Comparison of ENCODE assay signal across 14 cellular contexts in the genomic region with DNA sequence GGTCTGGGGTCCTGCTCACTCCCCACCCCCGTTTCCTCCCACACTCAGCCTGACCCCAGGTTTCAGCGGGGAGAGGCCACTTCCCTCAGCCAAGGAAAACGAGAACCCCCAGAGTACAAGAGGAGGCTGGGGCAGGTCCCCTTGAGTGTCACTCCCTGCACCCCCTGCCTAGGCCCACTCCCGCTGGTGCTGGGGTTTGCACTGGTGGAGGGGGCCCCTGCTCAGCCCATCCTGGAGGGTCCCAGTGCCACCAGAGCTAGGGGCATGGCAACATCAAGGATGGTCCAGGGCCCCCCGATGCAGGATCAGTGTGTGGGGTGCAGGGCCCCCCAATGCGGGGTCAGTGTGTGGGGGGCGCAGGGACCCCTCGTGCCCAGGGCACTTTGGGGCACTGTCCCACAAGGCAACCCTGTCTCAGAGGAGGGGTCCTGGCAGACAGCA.
DNase-seq lines count a peak whose midpoint lies in the region; ATAC-seq, FAIRE-seq and TF ChIP-seq lines count a peak whose summit lies in the region.
"Had no signal": no experiment of that assay in that cellular context is flagged by ENCODE, and none has a peak within 500 bp of the region (broad histone marks: within the 10 kb centered on the region; RNA-seq: fewer than 3 reads in every experiment).

No MANE protein-coding gene starts in this region.

- H4K20me1 ChIP-seq in SK-N-SH (ENCODE audit: insufficient read depth) = peaks cover 35% of the 10 kb centered on the region

- ATAC-seq in activated CD8-positive, alpha-beta T cell treated with anti-CD3 and anti-CD28 coated beads for 36 hours = peak; percentile 11
- ATAC-seq in activated CD8-positive, alpha-beta T cell treated with anti-CD3 and anti-CD28 coated beads, Interleukin-2, amount 10 ng/mL, durations not matched to agents 7 days and 5 days = no peak
- peak in 3 of 4 donors; percentile 6 to 15 (median 10) for ATAC-seq in pancreas

- no peaks in the 10 kb centered on the region for H3K9me3 ChIP-seq in SK-N-SH
- no peaks in the 10 kb centered on the region for H3K9me3 ChIP-seq in pancreas
- H3K9me3 ChIP-seq: SJCRH30, upper lobe of left lung had no signal

- H3K4me2 ChIP-seq in SK-N-SH = no peak overlapping the region
- H3K4me2 ChIP-seq: PC-9 had no signal

- H3K4me1 ChIP-seq in SK-N-SH (ENCODE audit: control insufficient read depth in 1 of 2, insufficient read depth in 2 of 2, low read depth in 1 of 2, low read length in 1 of 2) = peaks cover 0 to 9% of the 10 kb centered on the region in 2 experiments; a peak in 1 of 4 replicates
- H3K4me1 ChIP-seq in pancreas = no peaks in the 10 kb centered on the region
- H3K4me1 ChIP-seq: SJCRH30 had no signal

- H3K27ac ChIP-seq in SK-N-SH (ENCODE audit: low read depth in 2 of 2, low read length in 1 of 2) (no peak overlapping the region; a peak in 1 of 4 replicates), pancreas (no peak overlapping the region)
- H3K27ac ChIP-seq: brain microvascular endothelial cell, PC-9, SJCRH30, upper lobe of left lung had no signal

- no peak overlapping the region for H3K4me3 ChIP-seq in SK-N-SH (ENCODE audit: low read depth in 2 of 2, low read length in 1 of 2)
- H3K4me3 ChIP-seq in pancreas = no peak overlapping the region
- H3K4me3 ChIP-seq: PC-9, SJCRH30, upper lobe of left lung had no signal

- no peak for TF ChIP-seq RAD21 in SK-N-SH (IDR thresholded peaks at IDR 0.05; ENCODE audit: low read length)

- DNase-seq in activated CD8-positive, alpha-beta T cell treated with anti-CD3 and anti-CD28 coated beads for 36 hours = no peak
- DNase-seq in activated CD8-positive, alpha-beta T cell treated with anti-CD3 and anti-CD28 coated beads, Interleukin-2, amount 10 ng/mL, durations not matched to agents 7 days and 5 days = no peak
- DNase-seq in SK-N-SH (peak; percentile 41), glutamatergic neuron (no peak), pancreas (no peak), hypothalamus (lab: John Stamatoyannopoulos, UW) (no peak), NCI-H1105 (lab: John Stamatoyannopoulos, UW) (no peak), HTR-8/SVneo (ENCODE audit: insufficient read length, low spot score) (no peak)
- DNase-seq: GDM1, NCI-H2081 treated with DMSO at 0.1 percent for 48 hours had no signal

- H3K9ac ChIP-seq in SK-N-SH = no peak overlapping the region

- POLR2A ChIA-PET in activated CD8-positive, alpha-beta T cell treated with anti-CD3 and anti-CD28 coated beads for 36 hours (lab: Charles Lee) = no interaction called here
- POLR2A ChIA-PET in activated CD8-positive, alpha-beta T cell treated with anti-CD3 and anti-CD28 coated beads, Interleukin-2, amount 10 ng/mL, durations not matched to agents 7 days and 5 days (lab: Charles Lee) = interaction anchor here (1.0 kb wide), 2 partner anchors 16 to 303 kb away, joined by 3 read pairs; no protein-coding TSS in a partner anchor
- POLR2A ChIA-PET in SK-N-SH (lab: Yijun Ruan, JAX) = interaction anchor here (1.3 kb wide), 1 partner anchor 69 kb away, joined by 4 read pairs; no protein-coding TSS in a partner anchor

- CTCF ChIA-PET in activated CD8-positive, alpha-beta T cell treated with anti-CD3 and anti-CD28 coated beads for 36 hours (lab: Charles Lee) = interaction anchor here (0.6 to 2.1 kb wide), 24 partner anchors 10 to 526 kb away, joined by 3 to 10 read pairs (median 3); no protein-coding TSS in a partner anchor
- CTCF ChIA-PET in activated CD8-positive, alpha-beta T cell treated with anti-CD3 and anti-CD28 coated beads, Interleukin-2, amount 10 ng/mL, durations not matched to agents 7 days and 5 days (lab: Charles Lee) = interaction anchor here (0.7 to 1.8 kb wide), 13 partner anchors 14 to 286 kb away, joined by 3 to 10 read pairs (median 3); a partner anchor contains a TSS
- CTCF ChIA-PET in SK-N-SH (lab: Yijun Ruan, JAX) = interaction anchor here (0.5 to 4.3 kb wide), 44 partner anchors 8 to 618 kb away, joined by 3 to 27 read pairs (median 4); a partner anchor contains a TSS

- no peaks in the 10 kb centered on the region for H3K9me3 Mint-ChIP-seq in activated CD8-positive, alpha-beta T cell treated with anti-CD3 and anti-CD28 coated beads for 36 hours
- no peaks in the 10 kb centered on the region for H3K9me3 Mint-ChIP-seq in activated CD8-positive, alpha-beta T cell treated with anti-CD3 and anti-CD28 coated beads, Interleukin-2, amount 10 ng/mL, durations not matched to agents 7 days and 5 days (ENCODE audit: insufficient read depth)
- peaks cover 3% of the 10 kb centered on the region for H3K9me3 Mint-ChIP-seq in glutamatergic neuron (ENCODE audit: unreplicated experiment)

- H3K27me3 ChIP-seq in SK-N-SH (ENCODE audit: insufficient read depth) (no peaks in the 10 kb centered on the region), pancreas (no peaks in the 10 kb centered on the region)
- H3K27me3 ChIP-seq: brain microvascular endothelial cell, SJCRH30, upper lobe of left lung had no signal

- no peak for FAIRE-seq in pancreas (lab: Jason Lieb, UNC)
- FAIRE-seq in HTR-8/SVneo (lab: Jason Lieb, UNC) = no peak

- H3K4me3 Mint-ChIP-seq in activated CD8-positive, alpha-beta T cell treated with anti-CD3 and anti-CD28 coated beads for 36 hours = no peak overlapping the region
- H3K4me3 Mint-ChIP-seq in activated CD8-positive, alpha-beta T cell treated with anti-CD3 and anti-CD28 coated beads, Interleukin-2, amount 10 ng/mL, durations not matched to agents 7 days and 5 days = no peak overlapping the region
- H3K4me3 Mint-ChIP-seq in glutamatergic neuron (ENCODE audit: unreplicated experiment) = no peak overlapping the region

- H3K27me3 Mint-ChIP-seq in activated CD8-positive, alpha-beta T cell treated with anti-CD3 and anti-CD28 coated beads for 36 hours = no peaks in the 10 kb centered on the region
- no peaks in the 10 kb centered on the region for H3K27me3 Mint-ChIP-seq in activated CD8-positive, alpha-beta T cell treated with anti-CD3 and anti-CD28 coated beads, Interleukin-2, amount 10 ng/mL, durations not matched to agents 7 days and 5 days (ENCODE audit: low read depth)
- H3K27me3 Mint-ChIP-seq in glutamatergic neuron (ENCODE audit: unreplicated experiment) = peaks cover 2% of the 10 kb centered on the region

- H2AFZ ChIP-seq in SK-N-SH (ENCODE audit: low read depth) = no peak overlapping the region
- H2AFZ ChIP-seq: PC-9 had no signal

- TF ChIP-seq CTCF in activated CD8-positive, alpha-beta T cell treated with anti-CD3 and anti-CD28 coated beads for 36 hours (IDR thresholded peaks at IDR 0.05) = no peak
- TF ChIP-seq CTCF in SK-N-SH (IDR thresholded peaks at IDR 0.05) (no peak), glutamatergic neuron (IDR thresholded peaks at IDR 0.05; ENCODE audit: partially characterized antibody, unreplicated experiment) (no peak), pancreas (IDR thresholded peaks at IDR 0.05) (no peak)

- H3K79me2 ChIP-seq in SK-N-SH (ENCODE audit: insufficient read depth) = peaks cover 71% of the 10 kb centered on the region

- WGBS in SK-N-SH (ENCODE audit: low lambda C conversion rate) = 73% methylated on average over 5 of the region's 8 CpGs
- WGBS in pancreas, 2 donors = 68 to 77% methylated on average over 8 of the region's 8 CpGs

- intact Hi-C loops in activated CD8-positive, alpha-beta T cell treated with anti-CD3 and anti-CD28 coated beads for 36 hours (cut with micrococcal nuclease) = no loop called here
- intact Hi-C loops in pancreas (cut with DNase I) = loop anchor here in 1 of 3 donors (10.0 kb wide), 1 partner anchor 147 kb away; no protein-coding TSS in a partner anchor

- H3K27ac Mint-ChIP-seq in activated CD8-positive, alpha-beta T cell treated with anti-CD3 and anti-CD28 coated beads for 36 hours = no peak overlapping the region
- no peak overlapping the region for H3K27ac Mint-ChIP-seq in activated CD8-positive, alpha-beta T cell treated with anti-CD3 and anti-CD28 coated beads, Interleukin-2, amount 10 ng/mL, durations not matched to agents 7 days and 5 days
- peak overlapping the region; percentile 43 for H3K27ac Mint-ChIP-seq in glutamatergic neuron (ENCODE audit: unreplicated experiment)

- H3K4me1 Mint-ChIP-seq in activated CD8-positive, alpha-beta T cell treated with anti-CD3 and anti-CD28 coated beads for 36 hours (ENCODE audit: low read depth) = peaks cover 4% of the 10 kb centered on the region
- peaks cover 5% of the 10 kb centered on the region for H3K4me1 Mint-ChIP-seq in activated CD8-positive, alpha-beta T cell treated with anti-CD3 and anti-CD28 coated beads, Interleukin-2, amount 10 ng/mL, durations not matched to agents 7 days and 5 days (ENCODE audit: low read depth)
- H3K4me1 Mint-ChIP-seq in glutamatergic neuron (ENCODE audit: low read depth, unreplicated experiment) = no peaks in the 10 kb centered on the region

- H3F3A ChIP-seq in SK-N-SH (replicated peaks; ENCODE audit: insufficient read depth) = peaks cover 34% of the 10 kb centered on the region

- H3K36me3 ChIP-seq in SK-N-SH (replicated peaks in 1 of 2; ENCODE audit: control insufficient read depth in 1 of 2, insufficient read depth in 2 of 2, low read length in 1 of 2) = peaks cover 25 to 40% of the 10 kb centered on the region in 2 experiments
- H3K36me3 ChIP-seq in pancreas = peaks cover 0 to 11% (median 5%) of the 10 kb centered on the region in 3 donors

- H3K36me3 Mint-ChIP-seq in activated CD8-positive, alpha-beta T cell treated with anti-CD3 and anti-CD28 coated beads for 36 hours (ENCODE audit: low read depth) = peaks cover 19% of the 10 kb centered on the region
- peaks cover 19% of the 10 kb centered on the region for H3K36me3 Mint-ChIP-seq in activated CD8-positive, alpha-beta T cell treated with anti-CD3 and anti-CD28 coated beads, Interleukin-2, amount 10 ng/mL, durations not matched to agents 7 days and 5 days (ENCODE audit: low read depth)
- no peaks in the 10 kb centered on the region for H3K36me3 Mint-ChIP-seq in glutamatergic neuron (ENCODE audit: unreplicated experiment)

- H3K9me2 ChIP-seq in SK-N-SH = no peaks in the 10 kb centered on the region

- TF ChIP-seq EP300 in SK-N-SH (IDR thresholded peaks at IDR 0.05; ENCODE audit: borderline replicate concordance in 1 of 2, low read depth in 1 of 2, low read length in 1 of 2) = no peak

TF ChIP-seq in SK-N-SH, 30 proteins besides CTCF, POLR2A, EP300 and RAD21 (continues in another document):
- TF ChIP-seq RCOR1 (IDR thresholded peaks at IDR 0.05; ENCODE audit: low read length) (no peak), TCF12 (IDR thresholded peaks at IDR 0.05) (no peak), CHD2 (IDR thresholded peaks at IDR 0.05; ENCODE audit: low read length, partially characterized antibody) (no peak), POLR2AphosphoS5 (IDR thresholded peaks at IDR 0.05; ENCODE audit: low read depth, low read length) (no peak), FOXJ3 (CRISPR knock-in tag; IDR thresholded peaks at IDR 0.05) (no peak)
- TF ChIP-seq, protein P1, sequence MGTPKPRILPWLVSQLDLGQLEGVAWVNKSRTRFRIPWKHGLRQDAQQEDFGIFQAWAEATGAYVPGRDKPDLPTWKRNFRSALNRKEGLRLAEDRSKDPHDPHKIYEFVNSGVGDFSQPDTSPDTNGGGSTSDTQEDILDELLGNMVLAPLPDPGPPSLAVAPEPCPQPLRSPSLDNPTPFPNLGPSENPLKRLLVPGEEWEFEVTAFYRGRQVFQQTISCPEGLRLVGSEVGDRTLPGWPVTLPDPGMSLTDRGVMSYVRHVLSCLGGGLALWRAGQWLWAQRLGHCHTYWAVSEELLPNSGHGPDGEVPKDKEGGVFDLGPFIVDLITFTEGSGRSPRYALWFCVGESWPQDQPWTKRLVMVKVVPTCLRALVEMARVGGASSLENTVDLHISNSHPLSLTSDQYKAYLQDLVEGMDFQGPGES (IDR thresholded peaks at IDR 0.05; ENCODE audit: low read depth, low read length) = no peak
